In the genomic region with DNA sequence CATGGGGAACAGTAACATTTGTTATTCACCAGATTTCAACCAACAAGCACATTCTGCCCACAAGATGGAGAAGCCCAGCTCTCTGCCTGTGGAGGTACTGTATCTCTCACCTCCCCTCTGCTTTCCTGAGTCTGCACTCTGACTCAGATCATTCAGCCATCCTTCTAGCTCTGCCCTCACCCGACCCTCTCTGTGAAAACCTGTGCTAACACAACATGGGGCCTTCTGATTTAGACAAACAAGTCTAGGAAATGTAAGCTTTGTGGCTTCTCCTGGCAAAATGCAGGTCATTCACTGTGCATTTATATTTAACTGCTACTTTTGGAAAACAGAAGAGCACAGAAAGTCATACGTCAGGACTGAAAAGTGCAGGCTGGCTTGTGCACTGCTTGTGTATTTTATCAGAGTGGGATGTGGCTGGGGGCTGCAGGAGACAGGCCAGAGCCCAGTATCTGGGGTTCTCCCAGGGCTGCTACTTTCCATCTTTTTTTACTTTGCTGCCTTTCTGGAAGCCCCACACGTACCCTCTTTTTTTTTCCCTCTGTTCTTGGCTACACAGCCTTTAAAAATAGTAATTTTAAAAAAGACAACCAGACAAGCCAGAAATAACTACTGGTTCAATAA, we compare ENCODE assay signal across 24 cellular contexts. TPM values are rescaled to one million over a fixed set of nuclear protein-coding genes. Genes with fewer than 3 reads are reported as not detected.
DNase-seq lines count a peak whose midpoint lies in the region; ATAC-seq, FAIRE-seq and TF ChIP-seq lines count a peak whose summit lies in the region.
"Had no signal": no experiment of that assay in that cellular context is flagged by ENCODE, and none has a peak within 500 bp of the region (broad histone marks: within the 10 kb centered on the region; RNA-seq: fewer than 3 reads in every experiment).

No MANE protein-coding gene starts in this region.

- ATAC-seq in heart right ventricle (no peak), HG03095 (IDR thresholded peaks at IDR 0.05; ENCODE audit: unreplicated experiment) (no peak)
- ATAC-seq: heart left ventricle, right cardiac atrium had no signal

- H3K4me3 ChIP-seq in cardiac muscle cell (no peak overlapping the region), heart right ventricle (no peak overlapping the region), tibial artery (no peak overlapping the region)
- H3K4me3 ChIP-seq: GM23248, heart left ventricle had no signal

- H3K4me1 ChIP-seq in cardiac muscle cell (ENCODE audit: low read depth) = peaks cover 1% of the 10 kb centered on the region
- peaks cover 0 to 18% (median 5%) of the 10 kb centered on the region in 9 donors for H3K4me1 ChIP-seq in heart right ventricle
- peaks cover 0 to 97% (median 46%) of the 10 kb centered on the region in 4 donors for H3K4me1 ChIP-seq in tibial artery

- H3K27me3 ChIP-seq in cardiac muscle cell (no peaks in the 10 kb centered on the region), heart right ventricle (no peaks in the 10 kb centered on the region), tibial artery (no peaks in the 10 kb centered on the region)
- H3K27me3 ChIP-seq: heart left ventricle had no signal

- TF ChIP-seq CTCF in cardiac muscle cell (IDR thresholded peaks at IDR 0.05; ENCODE audit: low read depth, low read length) (no peak), heart right ventricle (IDR thresholded peaks at IDR 0.05) (no peak), tibial artery (IDR thresholded peaks at IDR 0.05) (no peak)

- FAIRE-seq in GM19239 (lab: Jason Lieb, UNC) = no peak
- FAIRE-seq: kidney had no signal

- H3K27ac ChIP-seq in cardiac muscle cell (peak overlapping the region; percentile 45), heart right ventricle (no peak overlapping the region), tibial artery (peak overlapping the region; percentile 83 to 91)
- H3K27ac ChIP-seq: C4-2B, GM23248 had no signal

- 45 to 54% methylated on average over 3 of the region's 3 CpGs for WGBS in heart right ventricle, 2 donors

- H3K36me3 ChIP-seq in cardiac muscle cell (no peaks in the 10 kb centered on the region), heart right ventricle (no peaks in the 10 kb centered on the region), tibial artery (peaks cover 0 to 7% (median 0%) of the 10 kb centered on the region in 3 donors)
- H3K36me3 ChIP-seq: heart left ventricle had no signal

- no peak for DNase-seq in cardiac muscle cell (ENCODE audit: low read depth in 1 of 2, low spot score in 1 of 2)
- no peak for DNase-seq in heart right ventricle
- peak; percentile 39 for DNase-seq in astrocyte of the hippocampus (ENCODE audit: low read depth, low spot score)
- peak; percentile 1 for DNase-seq in kidney glomerular epithelial cell (lab: John Stamatoyannopoulos, UW)
- DNase-seq in tibial artery = no peak
- no peak for DNase-seq in GM19239 (ENCODE audit: insufficient read length, low spot score)
- DNase-seq in ureter (ENCODE audit: low spot score) = no peak
- DNase-seq: activated CD4-positive, CD25-positive, alpha-beta regulatory T cell; activated CD8-positive, alpha-beta memory T cell treated with anti-CD3 and anti-CD28 coated beads for 24 hours; caudate nucleus; DMS153; effector memory CD4-positive, alpha-beta T cell; GM23248; heart left ventricle; KBM-7; kidney; NCI-H1105; NCI-H2107; NCI-H69; right cardiac atrium; stimulated activated naive CD4-positive, alpha-beta T cell; trophoblast cell had no signal

- H3K9me3 ChIP-seq in cardiac muscle cell (ENCODE audit: low read depth) (no peaks in the 10 kb centered on the region), heart right ventricle (no peaks in the 10 kb centered on the region), tibial artery (no peaks in the 10 kb centered on the region)
- H3K9me3 ChIP-seq: heart left ventricle had no signal

- intact Hi-C loops in heart right ventricle (cut with DNase I) (no loop called here), tibial artery (cut with DNase I; ENCODE audit: low total_unique reads) (no loop called here)

RNA-seq across cellular contexts. Expression of gene SUSD5, which starts 50.8 kb away (rescaled TPM):
- total RNA-seq in cardiac muscle cell (4.3 and 7.1 TPM in 2 replicates), heart right ventricle (10 to 100 TPM in 1 of 10 donors, 1 to 10 TPM in 4, under 1 TPM in 5; 0.28 to 12.9 (median 1.0) TPM), ureter (2.1 TPM)
- polyA plus RNA-seq in cardiac muscle cell (4.5 and 11.0 TPM in 2 replicates), heart right ventricle (1 to 10 TPM in 1 of 2 donors, under 1 TPM in 1; 0.88 to 1.0 TPM)

RNA-seq across cellular contexts. Expression of gene CRTAP, which starts 54.0 kb away (rescaled TPM):
- total RNA-seq in cardiac muscle cell (62.1 and 127 TPM in 2 replicates), heart right ventricle (100 to 1,000 TPM in 3 of 10 donors, 10 to 100 TPM in 7; 72.8 to 120 (median 88.4) TPM), ureter (167 TPM)
- polyA plus RNA-seq in cardiac muscle cell (83.6 and 99.8 TPM in 2 replicates), heart right ventricle (10 to 100 TPM; 17.5 to 57.9 TPM)

Comparison
In these comparisons a context has a peak if more than half of its experiments do, and no peak if none do; other contexts are left out.
1. H3K27ac ChIP-seq: peak in cardiac muscle cell (single experiment) and tibial artery (2 of 2); none in heart right ventricle (0 of 10).
2. DNase-seq: peak in astrocyte of the hippocampus (single experiment) and kidney glomerular epithelial cell (single experiment); none in cardiac muscle cell (0 of 2), heart right ventricle (0 of 2), tibial artery (0 of 2), GM19239 (single experiment) and ureter (single experiment).